11 cellular contexts compared by ENCODE assay signal in genomic region chr10:16787361-16787791, GRCh38. TPM values are rescaled to one million over a fixed set of nuclear protein-coding genes. Genes with fewer than 3 reads are reported as not detected.
A peak's percentile ranks its signal among the peaks of the same experiment; 100 is the strongest.
DNase-seq lines count a peak whose midpoint lies in the region; ATAC-seq and TF ChIP-seq lines count a peak whose summit lies in the region.
"Had no signal": no experiment of that assay in that cellular context is flagged by ENCODE, and none has a peak within 500 bp of the region (broad histone marks: within the 10 kb centered on the region; RNA-seq: fewer than 3 reads in every experiment).

No MANE protein-coding gene starts in this region.

- ATAC-seq in HG02943 (IDR thresholded peaks at IDR 0.05; ENCODE audit: low read depth, unreplicated experiment), result peak; percentile 72
- ATAC-seq in natural killer cell, result peak; percentile 92 to 96 (median 94)
- no peak for ATAC-seq in HG02970 (IDR thresholded peaks at IDR 0.05; ENCODE audit: low FRiP score, unreplicated experiment)

- H3K27me3 ChIP-seq in CD4-positive, alpha-beta memory T cell (ENCODE audit: insufficient read depth, low read length), result no peaks in the 10 kb centered on the region
- H3K27me3 ChIP-seq: ascending aorta had no signal

- H3K36me3 Mint-ChIP-seq in CD4-positive, alpha-beta memory T cell, result peaks cover 16 to 37% of the 10 kb centered on the region in 2 donors
- H3K36me3 Mint-ChIP-seq in natural killer cell, result no peaks in the 10 kb centered on the region

- peak; percentile 78 to 91 (median 83) for DNase-seq in CD4-positive, alpha-beta memory T cell
- peak; percentile 30 to 68 for DNase-seq in activated CD8-positive, alpha-beta memory T cell treated with anti-CD3 and anti-CD28 coated beads for 4 hours (ENCODE audit: low read depth in 2 of 2)
- peak; percentile 42 for DNase-seq in natural killer cell
- DNase-seq in GM19240 (ENCODE audit: insufficient read length, low spot score), result no peak
- no peak for DNase-seq in NCI-H2029 treated with DMSO at 0.1 percent for 48 hours (lab: John Stamatoyannopoulos, UW)
- no peak for DNase-seq in glomerular visceral epithelial cell (ENCODE audit: extremely low spot score)
- DNase-seq: GM23248, NCI-H187 treated with DMSO at 0.1 percent for 48 hours had no signal

- CTCF ChIA-PET in CD4-positive, alpha-beta memory T cell (lab: Charles Lee; ENCODE audit: partially characterized antibody), result interaction anchor here (1.5 kb wide), 1 partner anchor 10 kb away, joined by 4 read pairs; no protein-coding TSS in a partner anchor

- H3K4me1 Mint-ChIP-seq in CD4-positive, alpha-beta memory T cell, result peaks cover 26 to 48% (median 31%) of the 10 kb centered on the region in 4 donors
- H3K4me1 Mint-ChIP-seq in natural killer cell, result peaks cover 38 to 49% of the 10 kb centered on the region in 2 donors

- no peaks in the 10 kb centered on the region for H3K9me3 ChIP-seq in CD4-positive, alpha-beta memory T cell (ENCODE audit: control insufficient read depth in 1 of 2, low read length in 2 of 2)
- H3K9me3 ChIP-seq: ascending aorta had no signal

- H3K36me3 ChIP-seq in CD4-positive, alpha-beta memory T cell (ENCODE audit: insufficient read depth, low read length), result no peaks in the 10 kb centered on the region

- H3K27ac Mint-ChIP-seq in CD4-positive, alpha-beta memory T cell, result peak overlapping the region; percentile 87 to 100 (median 99)
- H3K27ac Mint-ChIP-seq in natural killer cell, result peak overlapping the region; percentile 92 to 93

- H3K9me3 Mint-ChIP-seq in CD4-positive, alpha-beta memory T cell, result peaks cover 0 to 3% (median 0%) of the 10 kb centered on the region in 8 donors
- H3K9me3 Mint-ChIP-seq in natural killer cell, result no peaks in the 10 kb centered on the region

- no peaks in the 10 kb centered on the region for H3K27me3 Mint-ChIP-seq in CD4-positive, alpha-beta memory T cell
- no peaks in the 10 kb centered on the region for H3K27me3 Mint-ChIP-seq in natural killer cell (ENCODE audit: low read depth in 2 of 2)

- peaks cover 28% of the 10 kb centered on the region for H3K4me1 ChIP-seq in CD4-positive, alpha-beta memory T cell (ENCODE audit: insufficient read depth, low read length)

- H3K4me3 Mint-ChIP-seq in CD4-positive, alpha-beta memory T cell, result peak overlapping the region; percentile 51 to 78 (median 66)
- peak overlapping the region; percentile 67 for H3K4me3 Mint-ChIP-seq in natural killer cell

- no peak overlapping the region for H3K4me3 ChIP-seq in CD4-positive, alpha-beta memory T cell (ENCODE audit: low read length in 2 of 2)
- H3K4me3 ChIP-seq: ascending aorta, GM23248 had no signal

- intact Hi-C loops in CD4-positive, alpha-beta memory T cell (cut with micrococcal nuclease), result loop anchor here (1.0 kb wide), 3 partner anchors 8 to 350 kb away; partner anchors contain the start of genes PTER and RSU1
- intact Hi-C loops in natural killer cell (cut with micrococcal nuclease), result loop anchor here (1.0 kb wide), 1 partner anchor 30 kb away; the partner anchor contains the start of gene RSU1

- TF ChIP-seq CTCF in natural killer cell (IDR thresholded peaks at IDR 0.05), result no peak

- peak overlapping the region; percentile 76 for H3K27ac ChIP-seq in CD4-positive, alpha-beta memory T cell (ENCODE audit: low read depth, low read length)
- H3K27ac ChIP-seq: ascending aorta, GM23248 had no signal

- POLR2A ChIA-PET in CD4-positive, alpha-beta memory T cell (lab: Charles Lee; ENCODE audit: partially characterized antibody), result interaction anchor here (0.6 to 4.0 kb wide), 2 partner anchors 18 to 30 kb away, joined by 3 to 19 read pairs; partner anchors contain the start of gene RSU1

RNA-seq across cellular contexts. Expression of gene RSU1, which starts 29.8 kb away (rescaled TPM):
- total RNA-seq in CD4-positive, alpha-beta memory T cell, result 10 to 100 TPM; 53.6 to 54.7 TPM
- 100 to 1,000 TPM; 136 to 186 TPM for polyA plus RNA-seq in CD4-positive, alpha-beta memory T cell
- 10 to 100 TPM; 75.0 to 85.3 (median 80.0) TPM for total RNA-seq in natural killer cell

Comparison
In these comparisons a context has a peak if more than half of its experiments do, and no peak if none do; other contexts are left out.
1. DNase-seq: peak in CD4-positive, alpha-beta memory T cell (5 of 5), activated CD8-positive, alpha-beta memory T cell treated with anti-CD3 and anti-CD28 coated beads for 4 hours (2 of 2) and natural killer cell (single experiment); none in GM19240 (single experiment), NCI-H2029 treated with DMSO at 0.1 percent for 48 hours (single experiment) and glomerular visceral epithelial cell (single experiment).